Comparison of ENCODE assay signal across 11 cellular contexts in genomic region chr7:129066290-129067131, GRCh38. TPM values are rescaled to one million over a fixed set of nuclear protein-coding genes. Genes with fewer than 3 reads are reported as not detected.
DNase-seq lines count a peak whose midpoint lies in the region; ATAC-seq, FAIRE-seq and TF ChIP-seq lines count a peak whose summit lies in the region.
"Had no signal": no experiment of that assay in that cellular context is flagged by ENCODE, and none has a peak within 500 bp of the region (broad histone marks: within the 10 kb centered on the region; RNA-seq: fewer than 3 reads in every experiment).

No MANE protein-coding gene starts in this region.

- POLR2A ChIA-PET in endothelial cell of umbilical vein (lab: Charles Lee) = no interaction called here

- H3K4me2 ChIP-seq in endothelial cell of umbilical vein (ENCODE audit: insufficient read depth, low read length) = no peak overlapping the region
- H3K4me2 ChIP-seq in neural progenitor cell = no peak overlapping the region

- TF ChIP-seq POLR2A in GM19099 (IDR thresholded peaks at IDR 0.05; ENCODE audit: extremely low read depth, insufficient read length, low read depth) (peak; percentile 32), endothelial cell of umbilical vein (IDR thresholded peaks at IDR 0.05; ENCODE audit: low read depth, low read length) (no peak)

- CTCF ChIA-PET in endothelial cell of umbilical vein (lab: Charles Lee) = interaction anchor here (1.1 to 1.6 kb wide), 5 partner anchors 12 to 118 kb away, joined by 3 to 7 read pairs (median 4); partner anchors contain the start of gene TNPO3

- H3K4me3 ChIP-seq in endothelial cell of umbilical vein (replicated peaks in 1 of 3; ENCODE audit: insufficient read depth in 1 of 3, low read depth in 1 of 3, low read length in 3 of 3) (no peak overlapping the region), neural progenitor cell (no peak overlapping the region)
- H3K4me3 ChIP-seq: thoracic aorta had no signal

- H3K36me3 ChIP-seq in endothelial cell of umbilical vein (ENCODE audit: control insufficient read depth in 2 of 2, extremely low read depth in 1 of 2, insufficient read depth in 2 of 2, low read length in 2 of 2) = no peaks in the 10 kb centered on the region
- no peaks in the 10 kb centered on the region for H3K36me3 ChIP-seq in neural progenitor cell
- H3K36me3 ChIP-seq: thoracic aorta, WERI-Rb-1 had no signal

- H3F3A ChIP-seq in neural progenitor cell (ENCODE audit: low read depth) = no peaks in the 10 kb centered on the region

- no peaks in the 10 kb centered on the region for H3K9me1 ChIP-seq in endothelial cell of umbilical vein (replicated peaks; ENCODE audit: control insufficient read depth, extremely low read depth, insufficient read depth, low read length)

- dilution Hi-C loops in endothelial cell of umbilical vein (cut with MboI; ENCODE audit: extremely low pct_ligation_motif_present, low sequenced_read_pairs) = no loop called here

- peaks cover 13% of the 10 kb centered on the region in 2 experiments for H3K27me3 ChIP-seq in endothelial cell of umbilical vein (ENCODE audit: control insufficient read depth in 2 of 2, insufficient read depth in 2 of 2, low read length in 2 of 2)
- no peaks in the 10 kb centered on the region for H3K27me3 ChIP-seq in neural progenitor cell

- no peak overlapping the region for H3K4me3 Mint-ChIP-seq in neural progenitor cell

- H4K20me1 ChIP-seq in endothelial cell of umbilical vein (replicated peaks; ENCODE audit: control insufficient read depth, extremely low read depth, insufficient read depth, low read length) (no peaks in the 10 kb centered on the region), neural progenitor cell (ENCODE audit: low read depth) (no peaks in the 10 kb centered on the region)

- H3K27ac ChIP-seq in endothelial cell of umbilical vein (ENCODE audit: insufficient read depth, low read depth, low read length) = no peak overlapping the region
- no peak overlapping the region for H3K27ac ChIP-seq in neural progenitor cell
- H3K27ac ChIP-seq: thoracic aorta, WERI-Rb-1 had no signal

- H3K27me3 Mint-ChIP-seq in neural progenitor cell (ENCODE audit: insufficient read depth, low read depth) = peaks cover 8% of the 10 kb centered on the region

- intact Hi-C loops in endothelial cell of umbilical vein (cut with micrococcal nuclease) = no loop called here

- H3K36me3 Mint-ChIP-seq in neural progenitor cell = no peaks in the 10 kb centered on the region

- H3K79me2 ChIP-seq in endothelial cell of umbilical vein (ENCODE audit: control insufficient read depth, insufficient read depth, low read length) = no peaks in the 10 kb centered on the region
- H3K79me2 ChIP-seq in neural progenitor cell (ENCODE audit: low read depth) = no peaks in the 10 kb centered on the region

- FAIRE-seq in endothelial cell of umbilical vein (lab: Jason Lieb, UNC) = no peak

- H3K9me3 ChIP-seq in endothelial cell of umbilical vein (replicated peaks; ENCODE audit: control insufficient read depth, insufficient read depth, low read length) (no peaks in the 10 kb centered on the region), neural progenitor cell (ENCODE audit: low read depth) (no peaks in the 10 kb centered on the region)
- H3K9me3 ChIP-seq: thoracic aorta had no signal

- in situ Hi-C loops in G401 (cut with HindIII; ENCODE audit: low sequenced_read_pairs) = no loop called here

- BruUV-seq in endothelial cell of umbilical vein (replicated peaks; lab: Mats Ljungman, UMichigan) = no TSS peak

- ATAC-seq in GM19395 (IDR thresholded peaks at IDR 0.05; ENCODE audit: unreplicated experiment) (no peak), GM18517 (IDR thresholded peaks at IDR 0.05; ENCODE audit: unreplicated experiment) (no peak)

- TF ChIP-seq CTCF in endothelial cell of umbilical vein (IDR thresholded peaks at IDR 0.05; ENCODE audit: extremely low read depth in 1 of 2, insufficient read depth in 1 of 2, low read depth in 1 of 2, low read length in 2 of 2) (no peak), neural progenitor cell (IDR thresholded peaks at IDR 0.05) (no peak)

- H3K9me3 Mint-ChIP-seq in neural progenitor cell = peaks cover 7% of the 10 kb centered on the region

- DNase-seq in NCI-H460 (ENCODE audit: extremely low read depth, low read depth) (peak; percentile 32), endothelial cell of umbilical vein (ENCODE audit: low read depth, low spot score) (peak; percentile 23), neural progenitor cell (ENCODE audit: low spot score) (no peak), G401 (ENCODE audit: low spot score) (no peak)
- no peak for DNase-seq in activated T-cell treated with anti-CD3 and anti-CD28 coated beads, Interleukin-2, amount 50 U/mL, for 48 hours
- DNase-seq: NCI-H2081, WERI-Rb-1 had no signal

- peak overlapping the region; percentile 28 for H3K27ac Mint-ChIP-seq in neural progenitor cell

- H3K4me1 Mint-ChIP-seq in neural progenitor cell = peaks cover 6% of the 10 kb centered on the region

- H3K9ac ChIP-seq in endothelial cell of umbilical vein (replicated peaks; ENCODE audit: extremely low read depth, insufficient read depth, low read length) = no peak overlapping the region
- no peak overlapping the region for H3K9ac ChIP-seq in neural progenitor cell

- H3K4me1 ChIP-seq in endothelial cell of umbilical vein (ENCODE audit: control insufficient read depth, extremely low read depth, insufficient read depth, low read length) (no peaks in the 10 kb centered on the region), neural progenitor cell (no peaks in the 10 kb centered on the region)

- H2AFZ ChIP-seq in endothelial cell of umbilical vein (ENCODE audit: low read depth, low read length) = no peak overlapping the region
- peak overlapping the region; percentile 61 for H2AFZ ChIP-seq in neural progenitor cell (replicated peaks)

TF ChIP-seq in endothelial cell of umbilical vein, 7 proteins besides CTCF, POLR2A, EP300 and RAD21:
- TF ChIP-seq MAX (IDR thresholded peaks at IDR 0.05; ENCODE audit: insufficient read depth, insufficient read length) = no peak
- no peak for TF ChIP-seq JUN (IDR thresholded peaks at IDR 0.05; ENCODE audit: borderline replicate concordance, insufficient read depth, insufficient read length, low read depth)
- no peak for TF ChIP-seq POLR2AphosphoS5 (IDR thresholded peaks at IDR 0.05; ENCODE audit: insufficient read depth, low read depth, low read length)
- TF ChIP-seq MYC (IDR thresholded peaks at IDR 0.05; ENCODE audit: low read depth, low read length) = no peak
- no peak for TF ChIP-seq FOS (IDR thresholded peaks at IDR 0.05; ENCODE audit: borderline replicate concordance, insufficient read depth, low read length)
- TF ChIP-seq GATA2 (IDR thresholded peaks at IDR 0.05; ENCODE audit: insufficient read depth, insufficient read length, low read depth, low read length) = no peak
- no peak for TF ChIP-seq EZH2 (IDR thresholded peaks at IDR 0.05; ENCODE audit: borderline replicate concordance, low read depth, low read length, severe bottlenecking)
TF ChIP-seq in endothelial cell of umbilical vein: peak in this region for 0.

RNA-seq across cellular contexts. Expression of gene TNPO3, which starts 11.6 kb away (rescaled TPM):
- total RNA-seq in NCI-H460 (2014; rRNA removed; shearing (Covaris generic)) = 55.6 and 60.4 TPM in 2 replicates
- polyA plus RNA-seq in NCI-H460 (2014; cell fraction: nucleus; rRNA removed) = 29.4 and 29.8 TPM in 2 replicates
- total RNA-seq in endothelial cell of umbilical vein (46.9 TPM in 2 replicates), neural progenitor cell (ENCODE audit: low replicate concordance) (88.2 and 96.2 TPM in 2 replicates)
- 23.3 and 29.0 TPM in 2 replicates for polyA plus RNA-seq in endothelial cell of umbilical vein
- 29.2 and 33.1 TPM in 2 replicates for polyA plus RNA-seq in endothelial cell of umbilical vein (2011; cell fraction: cytosol; rRNA removed)
- polyA plus RNA-seq in endothelial cell of umbilical vein (2011; cell fraction: nucleus; rRNA removed) = 32.9 and 39.3 TPM in 2 replicates
- polyA plus RNA-seq in endothelial cell of umbilical vein (2012) = 31.6 and 42.2 TPM in 2 replicates
- 75.9 and 76.9 TPM in 2 replicates for polyA minus RNA-seq in endothelial cell of umbilical vein
- 35.9 TPM for polyA minus RNA-seq in endothelial cell of umbilical vein (2011; cell fraction: cytosol; rRNA and poly(A)+ RNA removed)
- polyA minus RNA-seq in endothelial cell of umbilical vein (2011; cell fraction: nucleus; rRNA and poly(A)+ RNA removed) = 32.2 and 50.5 TPM in 2 replicates
- 47.4 and 71.4 TPM in 2 replicates for total RNA-seq in G401 (2014; rRNA removed; shearing (Covaris generic))

Comparison
In these comparisons a context has a peak if more than half of its experiments do, and no peak if none do; other contexts are left out.
1. DNase-seq: peak in NCI-H460 (single experiment) and endothelial cell of umbilical vein (single experiment); none in neural progenitor cell (single experiment), G401 (single experiment) and activated T-cell treated with anti-CD3 and anti-CD28 coated beads, Interleukin-2, amount 50 U/mL, for 48 hours (0 of 2).